Comparison of ENCODE assay signal across 11 cellular contexts in genomic region chr6:90329397-90330077, GRCh38.
"Had no signal": no experiment of that assay in that cellular context is flagged by ENCODE, and none has a peak within 500 bp of the region (broad histone marks: within the 10 kb centered on the region; RNA-seq: fewer than 3 reads in every experiment).

No MANE protein-coding gene starts in this region.

- H3K27me3 Mint-ChIP-seq: activated B cell treated with CpG ODN at 0.5 μM for 24 hours; activated naive CD8-positive, alpha-beta T cell treated with anti-CD3 and anti-CD28 coated beads, Interleukin-2, amount 10 ng/mL, durations not matched to agents 7 days and 5 days had no signal

- H3K27ac Mint-ChIP-seq: activated B cell treated with CpG ODN at 0.5 μM for 24 hours; activated naive CD8-positive, alpha-beta T cell treated with anti-CD3 and anti-CD28 coated beads, Interleukin-2, amount 10 ng/mL, durations not matched to agents 7 days and 5 days; activated T-cell treated with anti-CD3 and anti-CD28 coated beads, Interleukin-2, amount 50 U/mL, for 72 hours; immature natural killer cell had no signal

- H3K4me1 Mint-ChIP-seq: immature natural killer cell had no signal

- H3K4me3 Mint-ChIP-seq: activated B cell treated with CpG ODN at 0.5 μM for 24 hours; activated naive CD8-positive, alpha-beta T cell treated with anti-CD3 and anti-CD28 coated beads, Interleukin-2, amount 10 ng/mL, durations not matched to agents 7 days and 5 days; activated T-cell treated with anti-CD3 and anti-CD28 coated beads, Interleukin-2, amount 50 U/mL, for 72 hours; immature natural killer cell had no signal

- ATAC-seq: activated T-cell treated with anti-CD3 and anti-CD28 coated beads, Interleukin-2, amount 50 U/mL, for 72 hours; sciatic nerve had no signal

- DNase-seq: activated B cell treated with CpG ODN at 0.5 μM for 24 hours; activated CD4-positive, alpha-beta T cell treated with anti-CD3 and anti-CD28 coated beads for 48 hours; activated CD8-positive, alpha-beta memory T cell treated with anti-CD3 and anti-CD28 coated beads, Interleukin-2, amount 50 U/mL, for 48 hours; activated gamma-delta T cell; activated naive CD8-positive, alpha-beta T cell treated with anti-CD3 and anti-CD28 coated beads, Interleukin-2, amount 10 ng/mL, durations not matched to agents 7 days and 5 days; activated T-cell treated with anti-CD3 and anti-CD28 coated beads, Interleukin-2, amount 50 U/mL, for 72 hours; anterior cingulate cortex; dermis blood vessel endothelial cell; immature natural killer cell; T-helper 2 cell had no signal

- H3K9me3 Mint-ChIP-seq: immature natural killer cell had no signal

- H3K36me3 Mint-ChIP-seq: immature natural killer cell had no signal
